Comparison of ENCODE assay signal across 8 cellular contexts in the genomic region with DNA sequence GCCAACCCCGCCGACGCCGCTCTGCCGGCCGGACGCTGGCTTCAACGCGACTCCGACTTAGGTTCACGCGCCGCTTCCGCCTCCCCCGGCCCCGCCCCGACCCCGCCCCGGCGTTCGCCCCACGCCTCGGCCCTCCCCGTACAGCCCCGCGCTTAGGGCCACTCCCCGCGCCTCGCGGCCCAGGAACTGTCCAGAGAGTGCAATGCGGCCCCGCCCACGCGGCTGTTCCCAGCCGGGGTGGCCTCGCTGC. TPM values are rescaled to one million over a fixed set of nuclear protein-coding genes. Genes with fewer than 3 reads are reported as not detected.
DNase-seq lines count a peak whose midpoint lies in the region; ATAC-seq and TF ChIP-seq lines count a peak whose summit lies in the region.

A gene with protein sequence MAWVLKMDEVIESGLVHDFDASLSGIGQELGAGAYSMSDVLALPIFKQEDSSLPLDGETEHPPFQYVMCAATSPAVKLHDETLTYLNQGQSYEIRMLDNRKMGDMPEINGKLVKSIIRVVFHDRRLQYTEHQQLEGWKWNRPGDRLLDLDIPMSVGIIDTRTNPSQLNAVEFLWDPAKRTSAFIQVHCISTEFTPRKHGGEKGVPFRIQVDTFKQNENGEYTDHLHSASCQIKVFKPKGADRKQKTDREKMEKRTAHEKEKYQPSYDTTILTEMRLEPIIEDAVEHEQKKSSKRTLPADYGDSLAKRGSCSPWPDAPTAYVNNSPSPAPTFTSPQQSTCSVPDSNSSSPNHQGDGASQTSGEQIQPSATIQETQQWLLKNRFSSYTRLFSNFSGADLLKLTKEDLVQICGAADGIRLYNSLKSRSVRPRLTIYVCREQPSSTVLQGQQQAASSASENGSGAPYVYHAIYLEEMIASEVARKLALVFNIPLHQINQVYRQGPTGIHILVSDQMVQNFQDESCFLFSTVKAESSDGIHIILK (minus strand): TSS at position 78 of the 250 bp plus-strand sequence. CDS start 557 bp downstream, outside the sequence.

- H3K9me3 ChIP-seq in HEK293 (ENCODE audit: control insufficient read depth, insufficient read depth, low read depth, low read length) (no peaks in the 10 kb centered on the region), esophagus muscularis mucosa (no peaks in the 10 kb centered on the region), neural progenitor cell (ENCODE audit: low read depth) (no peaks in the 10 kb centered on the region)

- H3K4me3 ChIP-seq in HEK293 (ENCODE audit: low read depth, low read length), result peak within 1 kb of the TSS; percentile 90
- H3K4me3 ChIP-seq in esophagus muscularis mucosa, result peak within 1 kb of the TSS; percentile 84 to 94 (median 94)
- H3K4me3 ChIP-seq in neural progenitor cell, result peak within 1 kb of the TSS; percentile 72

- H3K27ac Mint-ChIP-seq in activated B cell treated with CpG ODN at 0.5 μM for 24 hours (peak within 1 kb of the TSS; percentile 100), neural progenitor cell (peak within 1 kb of the TSS; percentile 100)

- TF ChIP-seq EP300 in esophagus muscularis mucosa (IDR thresholded peaks at IDR 0.05), result no peak

- DNase-seq in activated B cell treated with CpG ODN at 0.5 μM for 24 hours, result peak; percentile 95
- DNase-seq in esophagus muscularis mucosa (ENCODE audit: extremely low spot score), result no peak
- DNase-seq in neural progenitor cell (ENCODE audit: low spot score), result peak; percentile 100
- DNase-seq in RPMI8226, result no peak
- no peak for DNase-seq in SW480 (ENCODE audit: low spot score)
- DNase-seq in NCI-H1048 (lab: John Stamatoyannopoulos, UW), result no peak

- H3K9ac ChIP-seq in neural progenitor cell, result peak within 1 kb of the TSS; percentile 84

- H3K4me3 Mint-ChIP-seq in activated B cell treated with CpG ODN at 0.5 μM for 24 hours, result peak within 1 kb of the TSS; percentile 100
- H3K4me3 Mint-ChIP-seq in neural progenitor cell, result peak within 1 kb of the TSS; percentile 100

- WGBS in esophagus muscularis mucosa, result 0% methylated on average over 1 of the region's 36 CpGs

- H3K79me2 ChIP-seq in neural progenitor cell (ENCODE audit: low read depth), result peaks cover 45% of the 10 kb centered on the region

- POLR2A ChIA-PET in HEK293 (lab: Yijun Ruan, JAX), result interaction anchor here (0.9 to 2.1 kb wide), 5 partner anchors 10 to 359 kb away, joined by 3 to 11 read pairs (median 4); partner anchors contain the start of gene PDCD6IP
- POLR2A ChIA-PET in activated B cell treated with CpG ODN at 0.5 μM for 24 hours (lab: Charles Lee), result interaction anchor here (0.8 to 2.5 kb wide), 11 partner anchors 9 to 1908 kb away, joined by 3 to 30 read pairs (median 7); partner anchors contain the start of genes CLASP2, GLB1, PDCD6IP and STT3B

- TF ChIP-seq CTCF in HEK293 (tag by site-specific recombination; IDR thresholded peaks at IDR 0.05), result no peak
- TF ChIP-seq CTCF in activated B cell treated with CpG ODN at 0.5 μM for 24 hours (IDR thresholded peaks at IDR 0.05), result no peak
- TF ChIP-seq CTCF in esophagus muscularis mucosa (IDR thresholded peaks at IDR 0.05), result no peak
- TF ChIP-seq CTCF in neural progenitor cell (IDR thresholded peaks at IDR 0.05), result no peak

- H3K27ac ChIP-seq in HEK293 (ENCODE audit: extremely low read depth, low read depth, low read length) (peak within 1 kb of the TSS; percentile 92), esophagus muscularis mucosa (replicated peaks in 1 of 4) (peak within 1 kb of the TSS; percentile 93 to 98 (median 94)), neural progenitor cell (peak within 1 kb of the TSS; percentile 97)

- peak within 1 kb of the TSS; percentile 89 for H2AFZ ChIP-seq in neural progenitor cell (replicated peaks)

- H3K4me2 ChIP-seq in neural progenitor cell, result peak within 1 kb of the TSS; percentile 87

- H3K36me3 Mint-ChIP-seq in activated B cell treated with CpG ODN at 0.5 μM for 24 hours (ENCODE audit: low read depth) (peaks cover 10% of the 10 kb centered on the region), neural progenitor cell (peaks cover 1% of the 10 kb centered on the region)

- no peak for TF ChIP-seq POLR2A in esophagus muscularis mucosa (IDR thresholded peaks at IDR 0.05; ENCODE audit: low read depth)

- H3K36me3 ChIP-seq in HEK293 (ENCODE audit: control insufficient read depth in 2 of 2, insufficient read depth in 1 of 2, low read length in 2 of 2) (no peaks in the 10 kb centered on the region), esophagus muscularis mucosa (no peaks in the 10 kb centered on the region), neural progenitor cell (no peaks in the 10 kb centered on the region)

- H3K27me3 ChIP-seq in esophagus muscularis mucosa, result no peaks in the 10 kb centered on the region
- H3K27me3 ChIP-seq in neural progenitor cell, result no peaks in the 10 kb centered on the region

- H3K9me3 Mint-ChIP-seq in activated B cell treated with CpG ODN at 0.5 μM for 24 hours (no peaks in the 10 kb centered on the region), neural progenitor cell (no peaks in the 10 kb centered on the region)

- H3F3A ChIP-seq in neural progenitor cell (ENCODE audit: low read depth), result peaks cover 29% of the 10 kb centered on the region

- intact Hi-C loops in activated B cell treated with CpG ODN at 0.5 μM for 24 hours (cut with micrococcal nuclease) (loop anchor here (1.0 to 10.0 kb wide), 9 partner anchors 20 to 1908 kb away; partner anchors contain the start of genes CLASP2, CNOT10, CRTAP and GPD1L), esophagus muscularis mucosa (cut with DNase I) (no loop called here)

- peaks cover 45% of the 10 kb centered on the region for H4K20me1 ChIP-seq in neural progenitor cell (ENCODE audit: low read depth)

- peaks cover 8% of the 10 kb centered on the region for H3K4me1 ChIP-seq in HEK293 (ENCODE audit: control insufficient read depth, insufficient read depth, low read length)
- H3K4me1 ChIP-seq in esophagus muscularis mucosa, result peaks cover 43 to 45% (median 44%) of the 10 kb centered on the region in 4 donors
- H3K4me1 ChIP-seq in neural progenitor cell, result peaks cover 23% of the 10 kb centered on the region

- ATAC-seq in activated B cell treated with CpG ODN at 0.5 μM for 24 hours (ENCODE audit: low read depth) (no peak), HG03196 (IDR thresholded peaks at IDR 0.05; ENCODE audit: unreplicated experiment) (no peak)

- peaks cover 51% of the 10 kb centered on the region for H3K4me1 Mint-ChIP-seq in activated B cell treated with CpG ODN at 0.5 μM for 24 hours
- peaks cover 30% of the 10 kb centered on the region for H3K4me1 Mint-ChIP-seq in neural progenitor cell

- H3K27me3 Mint-ChIP-seq in activated B cell treated with CpG ODN at 0.5 μM for 24 hours, result no peaks in the 10 kb centered on the region
- H3K27me3 Mint-ChIP-seq in neural progenitor cell (ENCODE audit: insufficient read depth, low read depth), result peaks cover 8% of the 10 kb centered on the region

- CTCF ChIA-PET in HEK293 (lab: Yijun Ruan, JAX) (interaction anchor here (0.7 kb wide), 2 partner anchors 14 to 1464 kb away, joined by 3 read pairs; no protein-coding TSS in a partner anchor), activated B cell treated with CpG ODN at 0.5 μM for 24 hours (lab: Charles Lee) (no interaction called here)

TF ChIP-seq in HEK293, 187 proteins besides CTCF, POLR2A, EP300 and RAD21 (continues in another document):
- TF ChIP-seq, protein P1, sequence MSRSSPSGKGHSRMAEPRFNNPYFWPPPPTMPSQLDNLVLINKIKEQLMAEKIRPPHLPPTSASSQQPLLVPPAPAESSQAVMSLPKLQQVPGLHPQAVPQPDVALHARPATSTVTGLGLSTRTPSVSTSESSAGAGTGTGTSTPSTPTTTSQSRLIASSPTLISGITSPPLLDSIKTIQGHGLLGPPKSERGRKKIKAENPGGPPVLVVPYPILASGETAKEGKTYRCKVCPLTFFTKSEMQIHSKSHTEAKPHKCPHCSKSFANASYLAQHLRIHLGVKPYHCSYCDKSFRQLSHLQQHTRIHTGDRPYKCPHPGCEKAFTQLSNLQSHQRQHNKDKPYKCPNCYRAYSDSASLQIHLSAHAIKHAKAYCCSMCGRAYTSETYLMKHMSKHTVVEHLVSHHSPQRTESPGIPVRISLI (tag by site-specific recombination; IDR thresholded peaks at IDR 0.05), result no peak
- TF ChIP-seq ZNF561 (tag by site-specific recombination; IDR thresholded peaks at IDR 0.05; ENCODE audit: borderline replicate concordance), result no peak
- no peak for TF ChIP-seq SP3 (tag by site-specific recombination; IDR thresholded peaks at IDR 0.05)
- no peak for TF ChIP-seq KLF7 (tag by site-specific recombination; IDR thresholded peaks at IDR 0.05; ENCODE audit: borderline replicate concordance)
- peak; percentile 69 for TF ChIP-seq ZFHX2 (tag by site-specific recombination; conservative IDR thresholded peaks at IDR 0.05)
- no peak for TF ChIP-seq ZNF302 (tag by site-specific recombination; IDR thresholded peaks at IDR 0.05; ENCODE audit: low read depth)
- no peak for TF ChIP-seq ZNF155 (tag by site-specific recombination; IDR thresholded peaks at IDR 0.05)
- 0 out of 2 replicates have a peak, but pooled peaks have one; percentile 20 for TF ChIP-seq BCL11B (tag by site-specific recombination; IDR thresholded peaks at IDR 0.05; ENCODE audit: low read depth)
- TF ChIP-seq ZNF16 (tag by site-specific recombination; IDR thresholded peaks at IDR 0.05; ENCODE audit: low read depth), result no peak
- no peak for TF ChIP-seq ZNF473 (tag by site-specific recombination; IDR thresholded peaks at IDR 0.05)

RNA-seq across cellular contexts. Expression of the gene that starts here (rescaled TPM):
- total RNA-seq in activated B cell treated with CpG ODN at 0.5 μM for 24 hours (50.1 and 68.6 TPM in 2 replicates), esophagus muscularis mucosa (10 to 100 TPM; 68.4 to 78.3 (median 76.9) TPM), neural progenitor cell (ENCODE audit: low replicate concordance) (62.3 and 74.1 TPM in 2 replicates)

Comparison
In these comparisons a context has a peak if more than half of its experiments do, and no peak if none do; other contexts are left out.
1. DNase-seq: peak in activated B cell treated with CpG ODN at 0.5 μM for 24 hours (single experiment) and neural progenitor cell (single experiment); none in esophagus muscularis mucosa (single experiment), RPMI8226 (single experiment), SW480 (single experiment) and NCI-H1048 (single experiment).
2. Peak in every context shown above with its lines, with median percentiles within 50 percentile points of each other: H3K27ac ChIP-seq and H3K4me3 ChIP-seq.